ENCODE assay signal across 17 cellular contexts in genomic region chr5:96112703-96113102, GRCh38.
"Had no signal": no experiment of that assay in that cellular context is flagged by ENCODE, and none has a peak within 500 bp of the region (broad histone marks: within the 10 kb centered on the region; RNA-seq: fewer than 3 reads in every experiment).

No MANE protein-coding gene starts in this region.

- H3K9me3 ChIP-seq: esophagus muscularis mucosa, ovary, sigmoid colon, thoracic aorta, upper lobe of left lung had no signal

- H3K27me3 ChIP-seq: esophagus muscularis mucosa, ovary, sigmoid colon, upper lobe of left lung had no signal

- H3K4me1 ChIP-seq: upper lobe of left lung had no signal

- H3K4me3 ChIP-seq: esophagus muscularis mucosa, ovary, sigmoid colon, thoracic aorta, upper lobe of left lung had no signal

- H3K27ac ChIP-seq: ovary, thoracic aorta, upper lobe of left lung had no signal

- ATAC-seq: naive thymus-derived CD8-positive, alpha-beta T cell; stimulated activated effector memory CD8-positive, alpha-beta T cell treated with anti-CD3 and anti-CD28 coated beads, Interleukin-12 subunit alpha, Interleukin-12 subunit beta, amount 100 ng/mL, for 72 hours; T-cell had no signal

- H3K36me3 ChIP-seq: esophagus muscularis mucosa, ovary, sigmoid colon, thoracic aorta, upper lobe of left lung had no signal

- DNase-seq: activated CD4-positive, CD25-positive, alpha-beta regulatory T cell treated with anti-CD3 and anti-CD28 coated beads, Interleukin-2, amount 50 U/mL, for 72 hours; activated CD8-positive, alpha-beta memory T cell treated with anti-CD3 and anti-CD28 coated beads for 24 hours; activated CD8-positive, alpha-beta memory T cell treated with anti-CD3 and anti-CD28 coated beads, Interleukin-2, amount 50 U/mL, for 48 hours; activated effector memory CD4-positive, alpha-beta T cell treated with Interleukin-2 at 50 U/mL for 16 hours; activated naive CD4-positive, alpha-beta T cell treated with anti-CD3 and anti-CD28 coated beads, Interleukin-2, amount 50 U/mL, for 16 hours; effector CD4-positive, alpha-beta T cell; immature natural killer cell; mesenchymal stem cell; naive thymus-derived CD8-positive, alpha-beta T cell; ovary; sigmoid colon; stimulated activated CD4-positive, alpha-beta T cell treated with anti-CD3 and anti-CD28 coated beads, Interleukin-4, amount 100 ng/mL, for 24 hours; T-cell had no signal
